ENCODE assay signal across 8 cellular contexts in the genomic region with DNA sequence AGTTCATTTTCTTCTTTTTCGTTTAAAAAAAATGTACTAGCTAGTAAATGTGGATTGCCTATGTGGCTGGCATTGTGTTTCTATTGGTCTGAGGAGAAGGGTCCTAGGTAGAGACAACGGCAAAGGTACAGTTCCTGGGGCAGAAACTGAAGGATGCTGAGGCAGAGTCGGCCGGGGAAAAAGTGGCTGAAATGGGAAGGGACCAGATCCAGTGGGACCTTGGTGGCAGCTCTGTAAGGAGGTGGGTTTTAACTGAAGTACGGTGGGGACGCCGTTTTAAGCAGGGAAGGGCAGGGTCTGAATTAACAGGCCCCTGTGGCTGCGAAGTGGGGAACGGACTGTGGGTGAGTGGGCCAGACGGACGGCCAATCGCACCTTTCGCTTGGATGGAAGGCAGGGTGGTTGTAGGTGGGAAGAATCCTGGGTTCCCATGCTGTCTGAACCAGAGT. TPM values are rescaled to one million over a fixed set of nuclear protein-coding genes. Genes with fewer than 3 reads are reported as not detected.
DNase-seq lines count a peak whose midpoint lies in the region; ATAC-seq and TF ChIP-seq lines count a peak whose summit lies in the region.

No MANE protein-coding gene starts in this region.

- peaks cover 14% of the 10 kb centered on the region for H3K4me1 Mint-ChIP-seq in activated CD4-positive, alpha-beta T cell treated with anti-CD3 and anti-CD28 coated beads, Interleukin-2, amount 10 ng/mL, durations not matched to agents 7 days and 5 days
- peaks cover 19% of the 10 kb centered on the region for H3K4me1 Mint-ChIP-seq in T-helper 17 cell

- peak overlapping the region; percentile 57 for H3K4me3 Mint-ChIP-seq in activated CD4-positive, alpha-beta T cell treated with anti-CD3 and anti-CD28 coated beads, Interleukin-2, amount 10 ng/mL, durations not matched to agents 7 days and 5 days
- peak overlapping the region; percentile 67 for H3K4me3 Mint-ChIP-seq in T-helper 17 cell

- DNase-seq in activated CD4-positive, alpha-beta T cell treated with anti-CD3 and anti-CD28 coated beads, Interleukin-2, amount 10 ng/mL, durations not matched to agents 7 days and 5 days, result no peak
- no peak for DNase-seq in activated CD4-positive, alpha-beta T cell treated with anti-CD3 and anti-CD28 coated beads, Interleukin-2, amount 50 U/mL, for 4 hours
- no peak for DNase-seq in T-helper 17 cell
- no peak for DNase-seq in hepatocyte (ENCODE audit: low spot score)
- DNase-seq in prostate gland (ENCODE audit: low spot score), result no peak
- no peak for DNase-seq in NOMO-1 treated with dmso at 0.1 percent for 144 hours (lab: John Stamatoyannopoulos, UW; ENCODE audit: unreplicated experiment)

- H3K36me3 ChIP-seq in hepatocyte (replicated peaks; ENCODE audit: insufficient read depth, low read depth) (no peaks in the 10 kb centered on the region), stomach smooth muscle (ENCODE audit: control insufficient read depth in 2 of 2, insufficient read depth in 2 of 2, low read length in 2 of 2) (no peaks in the 10 kb centered on the region), prostate gland (no peaks in the 10 kb centered on the region)

- peaks cover 2% of the 10 kb centered on the region for H3K36me3 Mint-ChIP-seq in activated CD4-positive, alpha-beta T cell treated with anti-CD3 and anti-CD28 coated beads, Interleukin-2, amount 10 ng/mL, durations not matched to agents 7 days and 5 days (ENCODE audit: low read depth)
- no peaks in the 10 kb centered on the region for H3K36me3 Mint-ChIP-seq in T-helper 17 cell (ENCODE audit: low read depth)

- TF ChIP-seq CTCF in hepatocyte (IDR thresholded peaks at IDR 0.05; ENCODE audit: poor library complexity), result no peak
- no peak for TF ChIP-seq CTCF in prostate gland (IDR thresholded peaks at IDR 0.05)

- no peak overlapping the region for H3K4me2 ChIP-seq in hepatocyte

- CTCF ChIA-PET in activated CD4-positive, alpha-beta T cell treated with anti-CD3 and anti-CD28 coated beads, Interleukin-2, amount 10 ng/mL, durations not matched to agents 7 days and 5 days (lab: Charles Lee), result interaction anchor here (0.9 to 2.8 kb wide), 6 partner anchors 11 to 104 kb away, joined by 3 to 13 read pairs (median 6); no protein-coding TSS in a partner anchor

- peaks cover 11% of the 10 kb centered on the region for H3K27me3 Mint-ChIP-seq in activated CD4-positive, alpha-beta T cell treated with anti-CD3 and anti-CD28 coated beads, Interleukin-2, amount 10 ng/mL, durations not matched to agents 7 days and 5 days
- no peaks in the 10 kb centered on the region for H3K27me3 Mint-ChIP-seq in T-helper 17 cell

- TF ChIP-seq POLR2A in prostate gland (IDR thresholded peaks at IDR 0.05), result no peak

- peak overlapping the region; percentile 50 for H2AFZ ChIP-seq in hepatocyte

- H3K9me3 ChIP-seq in T-helper 17 cell (ENCODE audit: control insufficient read depth, low read length, poor library complexity, severe bottlenecking) (no peaks in the 10 kb centered on the region), hepatocyte (ENCODE audit: low read depth) (no peaks in the 10 kb centered on the region), stomach smooth muscle (ENCODE audit: control insufficient read depth in 2 of 2, low read length in 2 of 2) (no peaks in the 10 kb centered on the region), prostate gland (no peaks in the 10 kb centered on the region)

- no peak for ATAC-seq in T-helper 17 cell
- ATAC-seq in GM19035 (IDR thresholded peaks at IDR 0.05; ENCODE audit: unreplicated experiment), result no peak

- H3K9me3 Mint-ChIP-seq in activated CD4-positive, alpha-beta T cell treated with anti-CD3 and anti-CD28 coated beads, Interleukin-2, amount 10 ng/mL, durations not matched to agents 7 days and 5 days, result no peaks in the 10 kb centered on the region

- H3K4me1 ChIP-seq in hepatocyte (ENCODE audit: insufficient read depth) (peaks cover 7% of the 10 kb centered on the region), stomach smooth muscle (ENCODE audit: control insufficient read depth, insufficient read depth, low read length) (peaks cover 6% of the 10 kb centered on the region), prostate gland (replicated peaks) (peaks cover 5% of the 10 kb centered on the region)

- H3K27ac Mint-ChIP-seq in activated CD4-positive, alpha-beta T cell treated with anti-CD3 and anti-CD28 coated beads, Interleukin-2, amount 10 ng/mL, durations not matched to agents 7 days and 5 days, result peak overlapping the region; percentile 57
- peak overlapping the region; percentile 77 for H3K27ac Mint-ChIP-seq in T-helper 17 cell

- H3K27me3 ChIP-seq in hepatocyte, result no peaks in the 10 kb centered on the region
- no peaks in the 10 kb centered on the region for H3K27me3 ChIP-seq in stomach smooth muscle (ENCODE audit: control insufficient read depth in 1 of 2, insufficient read depth in 2 of 2, low read length in 2 of 2)
- H3K27me3 ChIP-seq in prostate gland (replicated peaks; ENCODE audit: insufficient read depth), result no peaks in the 10 kb centered on the region

- intact Hi-C loops in prostate gland (cut with DNase I), result no loop called here

- POLR2A ChIA-PET in activated CD4-positive, alpha-beta T cell treated with anti-CD3 and anti-CD28 coated beads, Interleukin-2, amount 10 ng/mL, durations not matched to agents 7 days and 5 days (lab: Charles Lee), result no interaction called here

- peaks cover 43% of the 10 kb centered on the region for H3K79me2 ChIP-seq in hepatocyte

- H4K20me1 ChIP-seq in hepatocyte (ENCODE audit: insufficient read depth, poor library complexity, severe bottlenecking), result no peaks in the 10 kb centered on the region

- H3K4me3 ChIP-seq in hepatocyte, result no peak overlapping the region
- H3K4me3 ChIP-seq in stomach smooth muscle (ENCODE audit: low read length in 2 of 2), result peak overlapping the region in 1 of 2 donors; percentile 93
- H3K4me3 ChIP-seq in prostate gland, result peak overlapping the region in 1 of 2 donors; percentile 99

- no peaks in the 10 kb centered on the region for H3K9me2 ChIP-seq in hepatocyte (replicated peaks; ENCODE audit: insufficient read depth)

- peak overlapping the region; percentile 66 to 95 for H3K9ac ChIP-seq in stomach smooth muscle (ENCODE audit: low read length in 2 of 2)

- 78% methylated on average over 13 of the region's 13 CpGs for WGBS in hepatocyte (ENCODE audit: low lambda C conversion rate, missing lambda C conversion rate)
- 57% methylated on average over 13 of the region's 13 CpGs for WGBS in prostate gland

- H3K27ac ChIP-seq in hepatocyte (no peak overlapping the region), stomach smooth muscle (ENCODE audit: low read length) (no peak overlapping the region), prostate gland (no peak overlapping the region)

RNA-seq across cellular contexts. Expression of gene VPS13D, which starts 0.4 kb away (rescaled TPM):
- total RNA-seq in activated CD4-positive, alpha-beta T cell treated with anti-CD3 and anti-CD28 coated beads, Interleukin-2, amount 10 ng/mL, durations not matched to agents 7 days and 5 days, result 10 to 100 TPM; 34.0 to 41.9 TPM
- 10 to 100 TPM; 63.5 to 67.6 TPM for total RNA-seq in T-helper 17 cell
- 32.2 and 32.8 TPM in 2 replicates for total RNA-seq in hepatocyte
- polyA plus RNA-seq in hepatocyte, result 7.3 and 10.7 TPM in 2 replicates
- total RNA-seq in prostate gland, result 10 to 100 TPM; 60.7 to 80.8 TPM
